In the genomic region with DNA sequence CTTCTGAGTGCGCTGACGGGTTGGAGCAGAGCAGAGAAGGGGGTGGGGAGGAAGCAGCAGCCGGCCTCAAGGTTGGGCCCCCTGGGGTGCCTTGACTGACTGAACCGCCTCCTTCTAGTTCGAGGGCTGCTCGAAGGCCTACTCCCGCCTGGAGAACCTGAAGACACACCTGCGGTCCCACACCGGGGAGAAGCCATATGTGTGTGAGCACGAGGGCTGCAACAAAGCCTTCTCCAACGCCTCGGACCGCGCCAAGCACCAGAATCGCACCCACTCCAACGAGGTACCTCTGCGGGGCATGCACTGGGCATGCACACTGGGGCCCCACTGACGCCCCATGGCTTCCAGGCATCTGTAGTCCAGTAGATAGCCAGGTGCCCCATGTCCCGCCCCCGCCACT, we compare ENCODE assay signal across 27 cellular contexts.
"Had no signal": no experiment of that assay in that cellular context is flagged by ENCODE, and none has a peak within 500 bp of the region (broad histone marks: within the 10 kb centered on the region; RNA-seq: fewer than 3 reads in every experiment).

No MANE protein-coding gene starts in this region.

- DNase-seq: activated CD4-positive, alpha-beta T cell treated with anti-CD3 and anti-CD28 coated beads, Interleukin-2, amount 50 U/mL, for 4 hours; activated CD8-positive, alpha-beta memory T cell treated with anti-CD3 and anti-CD28 coated beads, Interleukin-2, amount 50 U/mL, for 48 hours; activated naive CD4-positive, alpha-beta T cell; activated T-cell treated with anti-CD3 and anti-CD28 coated beads, Interleukin-2, amount 50 U/mL, for 4 hours; adrenal gland; brain microvascular endothelial cell; central memory CD4-positive, alpha-beta T cell; effector memory CD8-positive, alpha-beta T cell; heart right ventricle; kidney glomerular epithelial cell; left ventricle myocardium inferior; nephron progenitor cell; stimulated activated CD4-positive, alpha-beta T cell treated with anti-CD3 and anti-CD28 coated beads, Interleukin-4, amount 100 ng/mL, for 1 hour; stimulated activated naive CD4-positive, alpha-beta T cell; T-helper 1 cell; testis; trophoblast cell; WERI-Rb-1 had no signal

- H3K27ac Mint-ChIP-seq: activated naive CD8-positive, alpha-beta T cell; activated T-helper 2 cell treated with anti-CD3 and anti-CD28 coated beads, Interferon-gamma antibody, Interleukin-2, Interleukin-4, amounts not matched to agents 10 μg/mL and 5 μg/mL and 100 μg/mL, durations not matched to agents 14 hours and 24 hours and 36 hours; effector memory CD8-positive, alpha-beta T cell; nephron progenitor cell had no signal

- H3K27ac ChIP-seq: adrenal gland, ascending aorta, brain microvascular endothelial cell, dorsolateral prefrontal cortex, esophagus muscularis mucosa, gastroesophageal sphincter, heart right ventricle, left ventricle myocardium inferior, sigmoid colon, testis, WERI-Rb-1 had no signal

- H3K27me3 Mint-ChIP-seq: activated naive CD8-positive, alpha-beta T cell had no signal

- H3K9me3 ChIP-seq: adrenal gland, ascending aorta, esophagus muscularis mucosa, gastroesophageal sphincter, sigmoid colon, testis had no signal

- H3K4me3 Mint-ChIP-seq: activated naive CD8-positive, alpha-beta T cell; activated T-cell treated with anti-CD3 and anti-CD28 coated beads, Interleukin-2, amount 50 U/mL, for 4 hours; effector memory CD8-positive, alpha-beta T cell; nephron progenitor cell had no signal

- H3K36me3 ChIP-seq: left ventricle myocardium inferior, WERI-Rb-1 had no signal

- H3K36me3 Mint-ChIP-seq: activated naive CD8-positive, alpha-beta T cell had no signal

- H3K4me1 ChIP-seq: ascending aorta, gastroesophageal sphincter, heart right ventricle, left ventricle myocardium inferior, sigmoid colon had no signal

- H3K4me2 ChIP-seq: smooth muscle cell had no signal

- ATAC-seq: activated T-cell treated with anti-CD3 and anti-CD28 coated beads, Interleukin-2, amount 50 U/mL, for 4 hours; effector memory CD8-positive, alpha-beta T cell; gastroesophageal sphincter; SK-N-SH treated with all-trans-retinoic acid at 6 μM for 48 hours had no signal

- H3K4me3 ChIP-seq: adrenal gland, ascending aorta, dorsolateral prefrontal cortex, esophagus muscularis mucosa, gastroesophageal sphincter, heart right ventricle, left ventricle myocardium inferior, sigmoid colon, smooth muscle cell, testis had no signal

- H3K9me3 Mint-ChIP-seq: activated T-cell treated with anti-CD3 and anti-CD28 coated beads, Interleukin-2, amount 50 U/mL, for 4 hours; activated T-helper 2 cell treated with anti-CD3 and anti-CD28 coated beads, Interferon-gamma antibody, Interleukin-2, Interleukin-4, amounts not matched to agents 10 μg/mL and 5 μg/mL and 100 μg/mL, durations not matched to agents 14 hours and 24 hours and 36 hours; effector memory CD8-positive, alpha-beta T cell had no signal

- H3K27me3 ChIP-seq: adrenal gland, ascending aorta, brain microvascular endothelial cell, dorsolateral prefrontal cortex, esophagus muscularis mucosa, gastroesophageal sphincter, heart right ventricle, sigmoid colon, testis had no signal
